In the genomic region with DNA sequence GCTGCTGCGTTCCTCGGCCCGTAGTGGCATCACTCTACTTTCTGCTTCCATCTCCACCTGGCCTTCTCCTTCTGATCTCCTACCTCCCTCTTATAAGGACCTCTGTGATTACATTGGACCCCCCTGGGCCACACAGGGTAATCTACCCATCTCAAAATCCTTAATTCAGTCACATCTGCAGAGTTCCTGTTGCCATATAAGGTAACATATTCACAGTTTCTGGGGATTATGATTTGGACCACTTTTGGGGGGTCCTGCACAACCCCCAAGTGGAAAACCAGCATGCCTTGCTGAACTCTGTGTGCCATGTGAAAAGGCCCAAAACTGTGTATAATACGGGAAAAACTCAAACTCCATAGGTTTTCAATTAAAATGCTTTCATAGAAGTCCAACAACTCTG, we compare ENCODE assay signal across 7 cellular contexts.
"Had no signal": no experiment of that assay in that cellular context is flagged by ENCODE, and none has a peak within 500 bp of the region (broad histone marks: within the 10 kb centered on the region; RNA-seq: fewer than 3 reads in every experiment).

No MANE protein-coding gene starts in this region.

- H3K27ac Mint-ChIP-seq: HFFc6 had no signal

- H3K4me3 ChIP-seq: GM23248, HAP-1 had no signal

- H3K9me3 ChIP-seq: HAP-1 had no signal

- H3K4me3 Mint-ChIP-seq: HFFc6 had no signal

- DNase-seq: GM23248, GOT3, H7, HFFc6 had no signal

- H3K36me3 ChIP-seq: HAP-1 had no signal

- H3K9me3 Mint-ChIP-seq: IgD-negative memory B cell had no signal

- H3K9ac ChIP-seq: GM23248 had no signal

- H3K4me1 ChIP-seq: HAP-1 had no signal

- H3K27me3 Mint-ChIP-seq: IgD-negative memory B cell had no signal

- H3K27ac ChIP-seq: GM23248, HL-60 had no signal
